ENCODE assay signal across 1 cellular context in the genomic region with DNA sequence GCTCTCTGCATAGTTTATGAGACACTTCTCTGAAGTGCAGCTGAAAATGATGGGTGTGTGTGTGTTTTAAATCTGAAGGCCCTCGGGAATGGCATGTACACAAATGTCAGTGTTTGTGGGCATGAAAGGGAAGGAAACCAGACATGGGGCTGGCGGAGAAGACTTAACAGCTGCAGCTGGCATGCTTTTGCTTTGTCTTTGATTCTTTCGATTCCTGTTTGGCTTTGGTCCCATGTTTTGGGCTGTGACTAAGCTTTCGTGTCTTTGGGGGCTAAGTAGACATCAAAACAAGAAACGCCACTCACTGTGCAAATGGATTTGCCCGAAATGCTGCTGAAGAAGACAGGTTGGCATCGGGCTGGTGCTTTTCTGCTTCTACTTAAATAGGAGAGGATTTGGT.
TF ChIP-seq lines count a peak whose summit lies in the region.

No MANE protein-coding gene starts in this region.

TF ChIP-seq in GM23338, 12 proteins besides CTCF, POLR2A, EP300 and RAD21 (continued from another document):
- TF ChIP-seq, protein P1, sequence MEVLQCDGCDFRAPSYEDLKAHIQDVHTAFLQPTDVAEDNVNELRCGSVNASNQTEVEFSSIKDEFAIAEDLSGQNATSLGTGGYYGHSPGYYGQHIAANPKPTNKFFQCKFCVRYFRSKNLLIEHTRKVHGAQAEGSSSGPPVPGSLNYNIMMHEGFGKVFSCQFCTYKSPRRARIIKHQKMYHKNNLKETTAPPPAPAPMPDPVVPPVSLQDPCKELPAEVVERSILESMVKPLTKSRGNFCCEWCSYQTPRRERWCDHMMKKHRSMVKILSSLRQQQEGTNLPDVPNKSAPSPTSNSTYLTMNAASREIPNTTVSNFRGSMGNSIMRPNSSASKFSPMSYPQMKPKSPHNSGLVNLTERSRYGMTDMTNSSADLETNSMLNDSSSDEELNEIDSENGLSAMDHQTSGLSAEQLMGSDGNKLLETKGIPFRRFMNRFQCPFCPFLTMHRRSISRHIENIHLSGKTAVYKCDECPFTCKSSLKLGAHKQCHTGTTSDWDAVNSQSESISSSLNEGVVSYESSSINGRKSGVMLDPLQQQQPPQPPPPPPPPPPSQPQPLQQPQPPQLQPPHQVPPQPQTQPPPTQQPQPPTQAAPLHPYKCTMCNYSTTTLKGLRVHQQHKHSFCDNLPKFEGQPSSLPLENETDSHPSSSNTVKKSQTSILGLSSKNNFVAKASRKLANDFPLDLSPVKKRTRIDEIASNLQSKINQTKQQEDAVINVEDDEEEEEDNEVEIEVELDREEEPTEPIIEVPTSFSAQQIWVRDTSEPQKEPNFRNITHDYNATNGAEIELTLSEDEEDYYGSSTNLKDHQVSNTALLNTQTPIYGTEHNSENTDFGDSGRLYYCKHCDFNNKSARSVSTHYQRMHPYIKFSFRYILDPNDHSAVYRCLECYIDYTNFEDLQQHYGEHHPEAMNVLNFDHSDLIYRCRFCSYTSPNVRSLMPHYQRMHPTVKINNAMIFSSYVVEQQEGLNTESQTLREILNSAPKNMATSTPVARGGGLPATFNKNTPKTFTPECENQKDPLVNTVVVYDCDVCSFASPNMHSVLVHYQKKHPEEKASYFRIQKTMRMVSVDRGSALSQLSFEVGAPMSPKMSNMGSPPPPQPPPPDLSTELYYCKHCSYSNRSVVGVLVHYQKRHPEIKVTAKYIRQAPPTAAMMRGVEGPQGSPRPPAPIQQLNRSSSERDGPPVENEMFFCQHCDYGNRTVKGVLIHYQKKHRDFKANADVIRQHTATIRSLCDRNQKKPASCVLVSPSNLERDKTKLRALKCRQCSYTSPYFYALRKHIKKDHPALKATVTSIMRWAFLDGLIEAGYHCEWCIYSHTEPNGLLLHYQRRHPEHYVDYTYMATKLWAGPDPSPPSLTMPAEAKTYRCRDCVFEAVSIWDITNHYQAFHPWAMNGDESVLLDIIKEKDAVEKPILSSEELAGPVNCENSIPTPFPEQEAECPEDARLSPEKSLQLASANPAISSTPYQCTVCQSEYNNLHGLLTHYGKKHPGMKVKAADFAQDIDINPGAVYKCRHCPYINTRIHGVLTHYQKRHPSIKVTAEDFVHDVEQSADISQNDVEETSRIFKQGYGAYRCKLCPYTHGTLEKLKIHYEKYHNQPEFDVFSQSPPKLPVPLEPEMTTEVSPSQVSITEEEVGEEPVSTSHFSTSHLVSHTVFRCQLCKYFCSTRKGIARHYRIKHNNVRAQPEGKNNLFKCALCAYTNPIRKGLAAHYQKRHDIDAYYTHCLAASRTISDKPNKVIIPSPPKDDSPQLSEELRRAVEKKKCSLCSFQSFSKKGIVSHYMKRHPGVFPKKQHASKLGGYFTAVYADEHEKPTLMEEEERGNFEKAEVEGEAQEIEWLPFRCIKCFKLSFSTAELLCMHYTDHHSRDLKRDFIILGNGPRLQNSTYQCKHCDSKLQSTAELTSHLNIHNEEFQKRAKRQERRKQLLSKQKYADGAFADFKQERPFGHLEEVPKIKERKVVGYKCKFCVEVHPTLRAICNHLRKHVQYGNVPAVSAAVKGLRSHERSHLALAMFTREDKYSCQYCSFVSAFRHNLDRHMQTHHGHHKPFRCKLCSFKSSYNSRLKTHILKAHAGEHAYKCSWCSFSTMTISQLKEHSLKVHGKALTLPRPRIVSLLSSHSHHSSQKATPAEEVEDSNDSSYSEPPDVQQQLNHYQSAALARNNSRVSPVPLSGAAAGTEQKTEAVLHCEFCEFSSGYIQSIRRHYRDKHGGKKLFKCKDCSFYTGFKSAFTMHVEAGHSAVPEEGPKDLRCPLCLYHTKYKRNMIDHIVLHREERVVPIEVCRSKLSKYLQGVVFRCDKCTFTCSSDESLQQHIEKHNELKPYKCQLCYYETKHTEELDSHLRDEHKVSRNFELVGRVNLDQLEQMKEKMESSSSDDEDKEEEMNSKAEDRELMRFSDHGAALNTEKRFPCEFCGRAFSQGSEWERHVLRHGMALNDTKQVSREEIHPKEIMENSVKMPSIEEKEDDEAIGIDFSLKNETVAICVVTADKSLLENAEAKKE (CRISPR knock-in tag; IDR thresholded peaks at IDR 0.05): no peak
- TF ChIP-seq CREB1 (CRISPR knock-in tag; IDR thresholded peaks at IDR 0.05; ENCODE audit: low read depth) (no peak), POLR2AphosphoS5 (IDR thresholded peaks at IDR 0.05; ENCODE audit: low read depth) (no peak), EZH2phosphoT487 (IDR thresholded peaks at IDR 0.05; ENCODE audit: unreplicated experiment) (no peak), JUNB (IDR thresholded peaks at IDR 0.05; ENCODE audit: unreplicated experiment) (no peak), ZNF114 (CRISPR knock-in tag; IDR thresholded peaks at IDR 0.05) (no peak), STAT1 (IDR thresholded peaks at IDR 0.05; ENCODE audit: unreplicated experiment) (no peak), ZNF331 (CRISPR knock-in tag; IDR thresholded peaks at IDR 0.05; ENCODE audit: low read depth) (no peak)
